Comparison of ENCODE assay signal across 1 cellular context in genomic region chr6:43972915-43973304, GRCh38.
TF ChIP-seq lines count a peak whose summit lies in the region.

No MANE protein-coding gene starts in this region.

TF ChIP-seq in WTC11, 78 proteins besides CTCF, POLR2A, EP300 and RAD21 (continued from another document):
- no peak for TF ChIP-seq USF1 (CRISPR knock-in tag; IDR thresholded peaks at IDR 0.05)
- TF ChIP-seq MAX (CRISPR knock-in tag; IDR thresholded peaks at IDR 0.05), result no peak
- TF ChIP-seq ZNF219 (CRISPR knock-in tag; IDR thresholded peaks at IDR 0.05; ENCODE audit: borderline replicate concordance), result no peak
- no peak for TF ChIP-seq ZNF512 (CRISPR knock-in tag; IDR thresholded peaks at IDR 0.05; ENCODE audit: borderline replicate concordance)
- TF ChIP-seq FOXP4 (CRISPR knock-in tag; IDR thresholded peaks at IDR 0.05), result no peak
